In genomic region chr15:81475471-81475870, GRCh38 we compare ENCODE assay signal across 23 cellular contexts.
DNase-seq lines count a peak whose midpoint lies in the region; ATAC-seq, FAIRE-seq and TF ChIP-seq lines count a peak whose summit lies in the region.
"Had no signal": no experiment of that assay in that cellular context is flagged by ENCODE, and none has a peak within 500 bp of the region (broad histone marks: within the 10 kb centered on the region; RNA-seq: fewer than 3 reads in every experiment).

No MANE protein-coding gene starts in this region.

- CTCF ChIA-PET in SK-N-SH (lab: Yijun Ruan, JAX), result interaction anchor here (0.9 kb wide), 1 partner anchor 65 kb away, joined by 4 read pairs; no protein-coding TSS in a partner anchor
- CTCF ChIA-PET in H1 (lab: Charles Lee; ENCODE audit: partially characterized antibody), result interaction anchor here (1.2 kb wide), 1 partner anchor 65 kb away, joined by 4 read pairs; no protein-coding TSS in a partner anchor

- H3K56ac ChIP-seq in H1 (replicated peaks; ENCODE audit: insufficient read length, low read depth, low read length), result no peak overlapping the region

- no peak overlapping the region for H3K23ac ChIP-seq in H1 (ENCODE audit: insufficient read length)

- H3K27ac ChIP-seq in SK-N-SH (ENCODE audit: low read depth in 2 of 2, low read length in 1 of 2), result no peak overlapping the region; a peak in 1 of 4 replicates
- peak overlapping the region; percentile 56; the same call in 1 of the 2 replicates for H3K27ac ChIP-seq in SJCRH30
- H3K27ac ChIP-seq in H1 (ENCODE audit: low read depth, low read length), result no peak overlapping the region
- H3K27ac ChIP-seq: 22Rv1; A549; BLaER1 treated with 17β-estradiol and CSF1 and Interleukin-3, amounts not matched to agents 10 nM and 100 nM; C4-2B had no signal

- H3K4me3 ChIP-seq in SK-N-SH (ENCODE audit: low read depth in 2 of 2, low read length in 1 of 2) (no peak overlapping the region), SJCRH30 (no peak overlapping the region), H1 (ENCODE audit: extremely low read depth in 1 of 4, insufficient read depth in 2 of 4, low read depth in 3 of 4, low read length in 4 of 4) (no peak overlapping the region)
- H3K4me3 ChIP-seq: A549; BLaER1 treated with 17β-estradiol and CSF1 and Interleukin-3, amounts not matched to agents 10 nM and 100 nM had no signal

- TF ChIP-seq EP300 in SK-N-SH (IDR thresholded peaks at IDR 0.05; ENCODE audit: borderline replicate concordance in 1 of 2, low read depth in 1 of 2, low read length in 1 of 2), result no peak
- TF ChIP-seq EP300 in H1 (IDR thresholded peaks at IDR 0.05; ENCODE audit: borderline replicate concordance in 1 of 2, low read depth in 2 of 2, low read length in 2 of 2), result no peak

- ATAC-seq in SK-N-SH treated with all-trans-retinoic acid at 6 μM for 48 hours, result no peak
- ATAC-seq in HG02610 (IDR thresholded peaks at IDR 0.05; ENCODE audit: unreplicated experiment), result no peak
- ATAC-seq: A549; CD8-positive, alpha-beta T cell had no signal

- H3K4ac ChIP-seq in H1 (replicated peaks; ENCODE audit: insufficient read length, low read depth, low read length), result no peak overlapping the region

- no peak overlapping the region for H2BK12ac ChIP-seq in H1 (ENCODE audit: low read depth, low read length)

- no peak overlapping the region for H3K14ac ChIP-seq in H1 (ENCODE audit: insufficient read length)

- no peak for TF ChIP-seq CTCF in SK-N-SH (IDR thresholded peaks at IDR 0.05)
- TF ChIP-seq CTCF in H1 (IDR thresholded peaks at IDR 0.05; ENCODE audit: control extremely low read depth in 1 of 3, insufficient read depth in 1 of 3, low read depth in 1 of 3, low read length in 3 of 3), result no peak

- no peak overlapping the region for H2BK20ac ChIP-seq in H1 (ENCODE audit: low read length)

- H3K4me1 ChIP-seq in SK-N-SH (ENCODE audit: control insufficient read depth in 1 of 2, insufficient read depth in 2 of 2, low read depth in 1 of 2, low read length in 1 of 2), result no peaks in the 10 kb centered on the region
- H3K4me1 ChIP-seq in SJCRH30, result peaks cover 24% of the 10 kb centered on the region
- no peaks in the 10 kb centered on the region for H3K4me1 ChIP-seq in H1 (replicated peaks in 1 of 4; ENCODE audit: control insufficient read depth in 3 of 4, insufficient read depth in 4 of 4, low read length in 3 of 4)
- H3K4me1 ChIP-seq: A549; BLaER1 treated with 17β-estradiol and CSF1 and Interleukin-3, amounts not matched to agents 10 nM and 100 nM; Caco-2 had no signal

- H2BK5ac ChIP-seq in H1 (ENCODE audit: low read depth, low read length), result no peak overlapping the region

- H2AK5ac ChIP-seq in H1 (ENCODE audit: low read depth, low read length), result no peak overlapping the region

- H3K4me2 ChIP-seq in SK-N-SH, result no peak overlapping the region
- no peak overlapping the region for H3K4me2 ChIP-seq in H1 (ENCODE audit: insufficient read depth in 1 of 2, low read depth in 2 of 2, low read length in 2 of 2)
- H3K4me2 ChIP-seq: A549; BLaER1 treated with 17β-estradiol and CSF1 and Interleukin-3, amounts not matched to agents 10 nM and 100 nM had no signal

- H3F3A ChIP-seq in SK-N-SH (replicated peaks; ENCODE audit: insufficient read depth), result peaks cover 7% of the 10 kb centered on the region

- DNase-seq in SK-N-SH, result no peak
- peak in 1 of 2 experiments; percentile 50 for DNase-seq in SJCRH30
- peak; percentile 16 for DNase-seq in amniotic epithelial cell (ENCODE audit: low read depth)
- DNase-seq in H1 (ENCODE audit: low read depth in 1 of 2, low spot score in 2 of 2), result no peak
- DNase-seq in H4 (ENCODE audit: low spot score), result no peak
- no peak for DNase-seq in activated T-cell treated with anti-CD3 and anti-CD28 coated beads for 4 hours
- DNase-seq: AML-193; Caco-2; Calu3; CD4-positive, alpha-beta T cell; CD8-positive, alpha-beta T cell; DMS79 treated with DMSO at 0.1 percent for 48 hours; GF-D8 had no signal

- H2BK15ac ChIP-seq in H1 (ENCODE audit: low read length), result no peak overlapping the region

- H4K20me1 ChIP-seq in SK-N-SH (ENCODE audit: insufficient read depth) (no peaks in the 10 kb centered on the region), H1 (replicated peaks in 1 of 2; ENCODE audit: control insufficient read depth in 1 of 2, insufficient read depth in 2 of 2, low read length in 2 of 2) (no peaks in the 10 kb centered on the region)
- H4K20me1 ChIP-seq: BLaER1 treated with 17β-estradiol and CSF1 and Interleukin-3, amounts not matched to agents 10 nM and 100 nM had no signal

- H4K91ac ChIP-seq in H1 (replicated peaks; ENCODE audit: insufficient read length, low read length), result no peak overlapping the region

- H3K9me2 ChIP-seq in SK-N-SH, result no peaks in the 10 kb centered on the region; the same call in 1 of the 2 replicates

- no peaks in the 10 kb centered on the region for H3K9me3 ChIP-seq in SK-N-SH
- H3K9me3 ChIP-seq in SJCRH30 (replicated peaks), result no peaks in the 10 kb centered on the region
- H3K9me3 ChIP-seq in H1 (ENCODE audit: insufficient read depth in 2 of 2, low read depth in 1 of 2, low read length in 1 of 2), result no peaks in the 10 kb centered on the region
- H3K9me3 ChIP-seq: A549; BLaER1 treated with 17β-estradiol and CSF1 and Interleukin-3, amounts not matched to agents 10 nM and 100 nM; Caco-2 had no signal

- no peak overlapping the region for H3K9ac ChIP-seq in SK-N-SH
- H3K9ac ChIP-seq in H1 (replicated peaks in 1 of 4; ENCODE audit: extremely low read depth in 1 of 4, low read depth in 3 of 4, low read length in 3 of 4), result no peak overlapping the region
- H3K9ac ChIP-seq: BLaER1 treated with 17β-estradiol and CSF1 and Interleukin-3, amounts not matched to agents 10 nM and 100 nM had no signal

- H2BK120ac ChIP-seq in H1 (replicated peaks; ENCODE audit: low read depth, low read length), result no peak overlapping the region

- 36% methylated on average over 2 of the region's 2 CpGs for WGBS in SK-N-SH (ENCODE audit: low lambda C conversion rate)
- 88% methylated on average over 2 of the region's 2 CpGs; no CpG with 5 or more reads in 1 of the 2 experiments for WGBS in H1 (ENCODE audit: extremely low coverage in 1 of 2, insufficient coverage in 1 of 2, insufficient read length in 1 of 2, insufficient replicate concordance in 2 of 2, low coverage in 1 of 2, low lambda C conversion rate in 2 of 2, missing lambda C conversion rate in 1 of 2), 2 experiments

- H4K8ac ChIP-seq in H1 (ENCODE audit: extremely low read depth, insufficient read depth, low read length), result no peak overlapping the region; the same call in 1 of the 2 replicates

- H2AFZ ChIP-seq in SK-N-SH (ENCODE audit: low read depth) (no peak overlapping the region), H1 (ENCODE audit: low read length) (no peak overlapping the region)

- no peak for TF ChIP-seq POLR2A in H1 (IDR thresholded peaks at IDR 0.05; ENCODE audit: control extremely low read depth in 1 of 2, low read depth in 2 of 2, low read length in 2 of 2)

- H3K23me2 ChIP-seq in H1 (ENCODE audit: low read depth, low read length), result no peaks in the 10 kb centered on the region

- H3K36me3 ChIP-seq in SK-N-SH (replicated peaks in 1 of 2; ENCODE audit: control insufficient read depth in 1 of 2, insufficient read depth in 2 of 2, low read length in 1 of 2) (no peaks in the 10 kb centered on the region), SJCRH30 (no peaks in the 10 kb centered on the region; the same call in 1 of the 2 replicates), H1 (ENCODE audit: control insufficient read depth in 2 of 4, insufficient read depth in 4 of 4, low read length in 3 of 4) (no peaks in the 10 kb centered on the region)
- H3K36me3 ChIP-seq: BLaER1 treated with 17β-estradiol and CSF1 and Interleukin-3, amounts not matched to agents 10 nM and 100 nM had no signal

- FAIRE-seq in H1 (lab: Jason Lieb, UNC), result peak; percentile 28
- FAIRE-seq: A549, D721Med, G401.6, GM12891, GM19239 had no signal

- no peaks in the 10 kb centered on the region for H3K79me1 ChIP-seq in H1 (ENCODE audit: low read depth, low read length)

- H3K79me2 ChIP-seq in SK-N-SH (ENCODE audit: insufficient read depth) (no peaks in the 10 kb centered on the region), H1 (ENCODE audit: control insufficient read depth in 1 of 2, insufficient read depth in 2 of 2, low read length in 2 of 2) (no peaks in the 10 kb centered on the region)

- TF ChIP-seq RAD21 in SK-N-SH (IDR thresholded peaks at IDR 0.05; ENCODE audit: low read length) (no peak), H1 (IDR thresholded peaks at IDR 0.05 in 1 of 2, conservative IDR thresholded peaks at IDR 0.05 in 1 of 2; ENCODE audit: low read depth in 2 of 2, low read length in 2 of 2) (no peak)

- H3K27me3 ChIP-seq in SK-N-SH (ENCODE audit: insufficient read depth) (no peaks in the 10 kb centered on the region), SJCRH30 (no peaks in the 10 kb centered on the region), H1 (replicated peaks in 1 of 4; ENCODE audit: control insufficient read depth in 3 of 4, extremely low read depth in 1 of 4, insufficient read depth in 3 of 4, low read length in 3 of 4) (no peaks in the 10 kb centered on the region)
- H3K27me3 ChIP-seq: BLaER1 treated with 17β-estradiol and CSF1 and Interleukin-3, amounts not matched to agents 10 nM and 100 nM had no signal

- H3K18ac ChIP-seq in H1 (ENCODE audit: extremely low read depth, low read length), result no peak overlapping the region

- POLR2A ChIA-PET in SK-N-SH (lab: Yijun Ruan, JAX), result no interaction called here
- POLR2A ChIA-PET in H1 (lab: Charles Lee; ENCODE audit: partially characterized antibody), result no interaction called here

- H4K5ac ChIP-seq in H1 (ENCODE audit: insufficient read length, low read depth, low read length), result no peak overlapping the region

TF ChIP-seq in SK-N-SH treated with all-trans-retinoic acid at 6 μM for 48 hours, 23 proteins besides CTCF, POLR2A, EP300 and RAD21:
- TF ChIP-seq CSDC2 (CRISPR knock-in tag; IDR thresholded peaks at IDR 0.05) (0 out of 2 replicates have a peak, but pooled peaks have one; percentile 11), ZNF8 (CRISPR knock-in tag; IDR thresholded peaks at IDR 0.05) (no peak)

TF ChIP-seq in SK-N-SH, 30 proteins besides CTCF, POLR2A, EP300 and RAD21 (continues in another document):
- TF ChIP-seq EZH2phosphoT487 (IDR thresholded peaks at IDR 0.05; ENCODE audit: borderline replicate concordance, low read depth) (no peak), TEAD4 (IDR thresholded peaks at IDR 0.05; ENCODE audit: borderline replicate concordance, insufficient read depth) (no peak), MAX (IDR thresholded peaks at IDR 0.05; ENCODE audit: low read depth) (no peak), ELF1 (IDR thresholded peaks at IDR 0.05) (no peak)

TF ChIP-seq in H1, 55 proteins besides CTCF, POLR2A, EP300 and RAD21:
- TF ChIP-seq CBX5 (IDR thresholded peaks at IDR 0.05; ENCODE audit: low read depth, low read length), result no peak
- TF ChIP-seq KDM1A (IDR thresholded peaks at IDR 0.05; ENCODE audit: borderline replicate concordance, low read length), result no peak
